13 cellular contexts compared by ENCODE assay signal in the genomic region with DNA sequence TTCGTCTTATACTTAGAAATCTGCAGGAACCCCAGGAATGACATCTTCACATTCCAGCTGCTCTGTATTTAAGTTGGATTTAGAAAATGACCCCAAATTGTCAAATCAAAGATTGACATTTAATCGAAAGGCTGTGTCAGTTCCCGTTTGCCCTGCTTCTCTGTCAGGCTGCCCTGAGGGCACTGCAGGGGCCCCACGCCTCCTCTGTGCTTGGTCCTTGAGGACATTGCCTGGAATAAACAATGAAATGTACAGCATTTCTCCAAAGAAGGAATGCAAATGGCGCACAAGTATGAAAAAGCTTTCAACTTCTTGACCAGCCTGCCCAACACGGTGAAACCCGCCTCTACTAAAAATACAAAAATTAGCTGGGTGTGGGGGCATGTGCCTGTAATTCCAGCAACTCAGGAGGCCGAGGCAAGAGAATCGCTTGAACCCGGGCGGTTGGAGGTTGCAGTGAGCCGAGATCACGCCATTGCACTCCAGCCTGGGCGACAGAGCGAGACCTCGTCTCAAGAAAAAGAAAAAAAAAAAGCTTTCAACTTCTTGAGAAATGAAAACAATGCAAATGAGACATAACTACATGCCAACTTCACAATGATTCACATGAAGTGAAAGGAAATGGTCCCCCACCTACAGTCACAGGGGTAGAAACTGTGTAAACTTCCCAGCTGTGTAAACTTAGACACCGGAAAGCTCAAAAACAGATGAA. TPM values are rescaled to one million over a fixed set of nuclear protein-coding genes. Genes with fewer than 3 reads are reported as not detected.
DNase-seq lines count a peak whose midpoint lies in the region; ATAC-seq and TF ChIP-seq lines count a peak whose summit lies in the region.
"Had no signal": no experiment of that assay in that cellular context is flagged by ENCODE, and none has a peak within 500 bp of the region (broad histone marks: within the 10 kb centered on the region; RNA-seq: fewer than 3 reads in every experiment).

No MANE protein-coding gene starts in this region.

- intact Hi-C loops in colonic mucosa (cut with DNase I), result no loop called here

- peaks cover 72% of the 10 kb centered on the region for H3K4me1 Mint-ChIP-seq in activated naive CD4-positive, alpha-beta T cell treated with anti-CD3 and anti-CD28 coated beads, Interleukin-2, amount 10 ng/mL, durations not matched to agents 7 days and 5 days
- H3K4me1 Mint-ChIP-seq in activated T-cell treated with anti-CD3 and anti-CD28 coated beads, Interleukin-2, amount 50 U/mL, for 24 hours (ENCODE audit: low read depth), result peaks cover 79% of the 10 kb centered on the region
- H3K4me1 Mint-ChIP-seq in stimulated activated memory B cell treated with anti-CD40 and anti-IgM and Interleukin-4, amounts not matched to agents 10 μg/mL and 1 μg/mL and 100 μg/mL, for 72 hours, result peaks cover 40% of the 10 kb centered on the region

- peaks cover 9% of the 10 kb centered on the region for H3K27me3 Mint-ChIP-seq in activated naive CD4-positive, alpha-beta T cell treated with anti-CD3 and anti-CD28 coated beads, Interleukin-2, amount 10 ng/mL, durations not matched to agents 7 days and 5 days
- no peaks in the 10 kb centered on the region for H3K27me3 Mint-ChIP-seq in activated T-cell treated with anti-CD3 and anti-CD28 coated beads, Interleukin-2, amount 50 U/mL, for 24 hours
- H3K27me3 Mint-ChIP-seq in stimulated activated memory B cell treated with anti-CD40 and anti-IgM and Interleukin-4, amounts not matched to agents 10 μg/mL and 1 μg/mL and 100 μg/mL, for 72 hours, result peaks cover 37% of the 10 kb centered on the region

- no peak overlapping the region for H3K4me3 ChIP-seq in colonic mucosa
- H3K4me3 ChIP-seq: coronary artery, thyroid gland had no signal

- no peaks in the 10 kb centered on the region for H3K27me3 ChIP-seq in colonic mucosa
- H3K27me3 ChIP-seq: thyroid gland had no signal

- CTCF ChIA-PET in activated naive CD4-positive, alpha-beta T cell treated with anti-CD3 and anti-CD28 coated beads, Interleukin-2, amount 10 ng/mL, durations not matched to agents 7 days and 5 days (lab: Charles Lee), result interaction anchor here (1.0 to 2.1 kb wide), 4 partner anchors 11 to 57 kb away, joined by 3 to 13 read pairs (median 6); a partner anchor contains a TSS

- H3K27ac Mint-ChIP-seq in activated naive CD4-positive, alpha-beta T cell treated with anti-CD3 and anti-CD28 coated beads, Interleukin-2, amount 10 ng/mL, durations not matched to agents 7 days and 5 days, result peak overlapping the region; percentile 76
- peak overlapping the region; percentile 86 for H3K27ac Mint-ChIP-seq in activated T-cell treated with anti-CD3 and anti-CD28 coated beads, Interleukin-2, amount 50 U/mL, for 24 hours
- peak overlapping the region; percentile 15 for H3K27ac Mint-ChIP-seq in stimulated activated memory B cell treated with anti-CD40 and anti-IgM and Interleukin-4, amounts not matched to agents 10 μg/mL and 1 μg/mL and 100 μg/mL, for 72 hours

- DNase-seq in activated naive CD4-positive, alpha-beta T cell treated with anti-CD3 and anti-CD28 coated beads, Interleukin-2, amount 10 ng/mL, durations not matched to agents 7 days and 5 days, result no peak
- no peak for DNase-seq in activated naive CD4-positive, alpha-beta T cell treated with anti-CD3 and anti-CD28 coated beads, Interleukin-2, amount 50 U/mL, for 16 hours
- DNase-seq in activated T-cell treated with anti-CD3 and anti-CD28 coated beads, Interleukin-2, amount 50 U/mL, for 24 hours, result no peak
- no peak for DNase-seq in NCI-H2171 (lab: John Stamatoyannopoulos, UW)
- no peak for DNase-seq in colonic mucosa
- no peak for DNase-seq in stimulated activated CD4-positive, alpha-beta T cell treated with anti-CD3 and anti-CD28 coated beads, Interleukin-4, amount 100 ng/mL, for 4 hours
- DNase-seq: kidney, NCI-H1436 treated with DMSO at 0.1 percent for 48 hours, thyroid gland had no signal

- H3K4me1 ChIP-seq in colonic mucosa, result no peaks in the 10 kb centered on the region

- no peaks in the 10 kb centered on the region for H3K9me3 ChIP-seq in colonic mucosa
- H3K9me3 ChIP-seq: thyroid gland had no signal

- no peak for TF ChIP-seq CTCF in colonic mucosa (IDR thresholded peaks at IDR 0.05)

- peaks cover 15% of the 10 kb centered on the region for H3K36me3 Mint-ChIP-seq in activated naive CD4-positive, alpha-beta T cell treated with anti-CD3 and anti-CD28 coated beads, Interleukin-2, amount 10 ng/mL, durations not matched to agents 7 days and 5 days
- H3K36me3 Mint-ChIP-seq in activated T-cell treated with anti-CD3 and anti-CD28 coated beads, Interleukin-2, amount 50 U/mL, for 24 hours (ENCODE audit: low read depth), result peaks cover 30% of the 10 kb centered on the region
- H3K36me3 Mint-ChIP-seq in stimulated activated memory B cell treated with anti-CD40 and anti-IgM and Interleukin-4, amounts not matched to agents 10 μg/mL and 1 μg/mL and 100 μg/mL, for 72 hours, result no peaks in the 10 kb centered on the region

- H3K9me3 Mint-ChIP-seq in activated naive CD4-positive, alpha-beta T cell treated with anti-CD3 and anti-CD28 coated beads, Interleukin-2, amount 10 ng/mL, durations not matched to agents 7 days and 5 days, result no peaks in the 10 kb centered on the region
- no peaks in the 10 kb centered on the region for H3K9me3 Mint-ChIP-seq in activated T-cell treated with anti-CD3 and anti-CD28 coated beads, Interleukin-2, amount 50 U/mL, for 24 hours
- H3K9me3 Mint-ChIP-seq in stimulated activated memory B cell treated with anti-CD40 and anti-IgM and Interleukin-4, amounts not matched to agents 10 μg/mL and 1 μg/mL and 100 μg/mL, for 72 hours, result no peaks in the 10 kb centered on the region

- peak overlapping the region; percentile 2 for H3K4me3 Mint-ChIP-seq in activated naive CD4-positive, alpha-beta T cell treated with anti-CD3 and anti-CD28 coated beads, Interleukin-2, amount 10 ng/mL, durations not matched to agents 7 days and 5 days
- peak overlapping the region; percentile 52 for H3K4me3 Mint-ChIP-seq in activated T-cell treated with anti-CD3 and anti-CD28 coated beads, Interleukin-2, amount 50 U/mL, for 24 hours
- peak overlapping the region; percentile 19 for H3K4me3 Mint-ChIP-seq in stimulated activated memory B cell treated with anti-CD40 and anti-IgM and Interleukin-4, amounts not matched to agents 10 μg/mL and 1 μg/mL and 100 μg/mL, for 72 hours

- ATAC-seq in HG02798 (IDR thresholded peaks at IDR 0.05; ENCODE audit: poor library complexity, unreplicated experiment), result peak; percentile 69
- ATAC-seq in stimulated activated memory B cell treated with anti-CD40 and anti-IgM and Interleukin-4, amounts not matched to agents 10 μg/mL and 1 μg/mL and 100 μg/mL, for 72 hours, result peak; percentile 93

- H3K36me3 ChIP-seq in colonic mucosa, result no peaks in the 10 kb centered on the region
- H3K36me3 ChIP-seq: thyroid gland had no signal

- no peak overlapping the region for H3K27ac ChIP-seq in colonic mucosa
- H3K27ac ChIP-seq: coronary artery, thyroid gland, VCaP had no signal

- no peak overlapping the region for H3K9ac ChIP-seq in colonic mucosa (ENCODE audit: low read depth in 2 of 2, low read length in 2 of 2)

RNA-seq across cellular contexts. Expression of a gene that starts 3.0 kb away (rescaled TPM):
- 1 to 10 TPM in 1 of 2 donors, under 1 TPM in 1; 0.82 to 1.2 TPM for total RNA-seq in colonic mucosa

RNA-seq across cellular contexts. Expression of a gene that starts 10.8 kb away (rescaled TPM):
- total RNA-seq in colonic mucosa, result 1 to 10 TPM in 1 of 2 donors, under 1 TPM in 1; 0.93 to 1.5 TPM

RNA-seq across cellular contexts. Expression of a gene that starts 26.6 kb away (rescaled TPM):
- 100 to 1,000 TPM; 233 to 916 TPM for total RNA-seq in colonic mucosa
- total RNA-seq: kidney, thyroid gland had no signal

RNA-seq across cellular contexts. Expression of a gene that starts 42.1 kb away (rescaled TPM):
- total RNA-seq in colonic mucosa, result 1 to 10 TPM; 2.3 to 2.5 TPM
- total RNA-seq: kidney had no signal

Comparison
In these comparisons a context has a peak if more than half of its experiments do, and no peak if none do; other contexts are left out.
1. H3K27ac Mint-ChIP-seq: peak in every context shown above with its lines; median percentile 86 in activated T-cell treated with anti-CD3 and anti-CD28 coated beads, Interleukin-2, amount 50 U/mL, for 24 hours; 76 in activated naive CD4-positive, alpha-beta T cell treated with anti-CD3 and anti-CD28 coated beads, Interleukin-2, amount 10 ng/mL, durations not matched to agents 7 days and 5 days; 15 in stimulated activated memory B cell treated with anti-CD40 and anti-IgM and Interleukin-4, amounts not matched to agents 10 μg/mL and 1 μg/mL and 100 μg/mL, for 72 hours.
2. H3K4me3 Mint-ChIP-seq: peak in every context shown above with its lines; median percentile 52 in activated T-cell treated with anti-CD3 and anti-CD28 coated beads, Interleukin-2, amount 50 U/mL, for 24 hours; 19 in stimulated activated memory B cell treated with anti-CD40 and anti-IgM and Interleukin-4, amounts not matched to agents 10 μg/mL and 1 μg/mL and 100 μg/mL, for 72 hours; 2 in activated naive CD4-positive, alpha-beta T cell treated with anti-CD3 and anti-CD28 coated beads, Interleukin-2, amount 10 ng/mL, durations not matched to agents 7 days and 5 days.